1 cellular context compared by ENCODE assay signal in genomic region chr2:219206442-219207253, GRCh38.
TF ChIP-seq lines count a peak whose summit lies in the region.

TSS of gene ZFAND2B (plus strand) at chr2:219206782. CDS start at chr2:219206988, 206 bp downstream.

TF ChIP-seq in HepG2, 621 proteins besides CTCF, POLR2A, EP300 and RAD21 (continued from another document and continues in another):
- TF ChIP-seq RORA (CRISPR knock-in tag; IDR thresholded peaks at IDR 0.05), result no peak
- TF ChIP-seq ZFP36 (IDR thresholded peaks at IDR 0.05; ENCODE audit: borderline replicate concordance, low read depth, low read length, partially characterized antibody), result no peak
- no peak for TF ChIP-seq ZNF720 (CRISPR knock-in tag; IDR thresholded peaks at IDR 0.05)
- TF ChIP-seq TBL1XR1 (IDR thresholded peaks at IDR 0.05; ENCODE audit: borderline replicate concordance, low read length, partially characterized antibody), result no peak
- peak; percentile 48; the same call in 1 of the 2 replicates for TF ChIP-seq SP2 (CRISPR knock-in tag; IDR thresholded peaks at IDR 0.05)
- TF ChIP-seq PBX3 (CRISPR knock-in tag; IDR thresholded peaks at IDR 0.05; ENCODE audit: borderline replicate concordance), result no peak
- 0 out of 2 replicates have a peak, but pooled peaks have one; percentile 65 for TF ChIP-seq ZNF34 (CRISPR knock-in tag; IDR thresholded peaks at IDR 0.05; ENCODE audit: borderline replicate concordance)
- TF ChIP-seq SNAI1 (CRISPR knock-in tag; IDR thresholded peaks at IDR 0.05; ENCODE audit: borderline replicate concordance), result no peak
- no peak for TF ChIP-seq NFIB (CRISPR knock-in tag; IDR thresholded peaks at IDR 0.05; ENCODE audit: borderline replicate concordance)
- TF ChIP-seq NFYB (CRISPR knock-in tag; IDR thresholded peaks at IDR 0.05), result peak; percentile 44; the same call in 1 of the 2 replicates
- peak; percentile 72; the same call in 1 of the 2 replicates for TF ChIP-seq ZNF589 (CRISPR knock-in tag; conservative IDR thresholded peaks at IDR 0.05)
- TF ChIP-seq AHR (CRISPR knock-in tag; IDR thresholded peaks at IDR 0.05), result peak; percentile 75; the same call in 1 of the 2 replicates
- TF ChIP-seq ZNF639 (CRISPR knock-in tag; conservative IDR thresholded peaks at IDR 0.05), result peak; percentile 62; the same call in 1 of the 2 replicates
- no peak for TF ChIP-seq ZBTB21 (CRISPR knock-in tag; IDR thresholded peaks at IDR 0.05)
- TF ChIP-seq MIER2 (CRISPR knock-in tag; IDR thresholded peaks at IDR 0.05), result peak; percentile 60; the same call in 1 of the 2 replicates
- peak; percentile 91 for TF ChIP-seq NCOA1 (CRISPR knock-in tag; IDR thresholded peaks at IDR 0.05)
- TF ChIP-seq ZBTB10 (CRISPR knock-in tag; IDR thresholded peaks at IDR 0.05; ENCODE audit: borderline replicate concordance), result no peak
- no peak for TF ChIP-seq ZNF605 (CRISPR knock-in tag; IDR thresholded peaks at IDR 0.05)
- TF ChIP-seq ZMYM3 (CRISPR knock-in tag; IDR thresholded peaks at IDR 0.05), result 0 out of 2 replicates have a peak, but pooled peaks have one; percentile 50
- TF ChIP-seq ZNF710 (CRISPR knock-in tag; IDR thresholded peaks at IDR 0.05; ENCODE audit: borderline replicate concordance), result peak; percentile 72
- peak; percentile 95 for TF ChIP-seq ZNF547 (CRISPR knock-in tag; IDR thresholded peaks at IDR 0.05)
- peak; percentile 13; the same call in 1 of the 2 replicates for TF ChIP-seq CBFB (CRISPR knock-in tag; IDR thresholded peaks at IDR 0.05)
- TF ChIP-seq ZSCAN31 (CRISPR knock-in tag; IDR thresholded peaks at IDR 0.05; ENCODE audit: low read depth), result peak; percentile 40; the same call in 1 of the 2 replicates
- no peak for TF ChIP-seq BRCA1 (CRISPR knock-in tag; IDR thresholded peaks at IDR 0.05)
- TF ChIP-seq JDP2 (CRISPR knock-in tag; IDR thresholded peaks at IDR 0.05; ENCODE audit: borderline replicate concordance), result no peak; the same call in 1 of the 2 replicates
- no peak for TF ChIP-seq ZNF749 (CRISPR knock-in tag; IDR thresholded peaks at IDR 0.05; ENCODE audit: borderline replicate concordance)
- no peak for TF ChIP-seq ZNF790 (CRISPR knock-in tag; IDR thresholded peaks at IDR 0.05; ENCODE audit: borderline replicate concordance)
- peak; percentile 73; the same call in 1 of the 2 replicates for TF ChIP-seq ZNF776 (CRISPR knock-in tag; IDR thresholded peaks at IDR 0.05)
- TF ChIP-seq TOE1 (CRISPR knock-in tag; IDR thresholded peaks at IDR 0.05), result no peak
- TF ChIP-seq ELF1 (CRISPR knock-in tag; IDR thresholded peaks at IDR 0.05), result no peak; the same call in none of the 2 replicates
- peak; percentile 68 for TF ChIP-seq ZNF44 (CRISPR knock-in tag; IDR thresholded peaks at IDR 0.05)
- TF ChIP-seq SP140L (CRISPR knock-in tag; IDR thresholded peaks at IDR 0.05; ENCODE audit: borderline replicate concordance), result 0 out of 2 replicates have a peak, but pooled peaks have one; percentile 66
- no peak for TF ChIP-seq ZNF562 (CRISPR knock-in tag; IDR thresholded peaks at IDR 0.05; ENCODE audit: borderline replicate concordance)
- no peak; the same call in 1 of the 2 replicates for TF ChIP-seq NFE2 (CRISPR knock-in tag; IDR thresholded peaks at IDR 0.05)
- no peak for TF ChIP-seq ELF4 (CRISPR knock-in tag; IDR thresholded peaks at IDR 0.05; ENCODE audit: borderline replicate concordance)
- TF ChIP-seq ARNTL (CRISPR knock-in tag; IDR thresholded peaks at IDR 0.05), result no peak
- TF ChIP-seq HOXA9 (CRISPR knock-in tag; IDR thresholded peaks at IDR 0.05; ENCODE audit: borderline replicate concordance), result 0 out of 2 replicates have a peak, but pooled peaks have one; percentile 40
- TF ChIP-seq EHMT2 (IDR thresholded peaks at IDR 0.05; ENCODE audit: borderline replicate concordance, low read depth, low read length), result no peak
- TF ChIP-seq ZNF83 (CRISPR knock-in tag; IDR thresholded peaks at IDR 0.05; ENCODE audit: borderline replicate concordance), result no peak
- TF ChIP-seq ZNF329 (CRISPR knock-in tag; IDR thresholded peaks at IDR 0.05; ENCODE audit: low read depth), result 0 out of 2 replicates have a peak, but pooled peaks have one; percentile 30
- peak; percentile 91 for TF ChIP-seq ZSCAN21 (CRISPR knock-in tag; IDR thresholded peaks at IDR 0.05; ENCODE audit: borderline replicate concordance)
- TF ChIP-seq SIN3A (IDR thresholded peaks at IDR 0.05; ENCODE audit: borderline replicate concordance, low read depth, low read length), result peak; percentile 62; the same call in 1 of the 2 replicates
- TF ChIP-seq RNF219 (CRISPR knock-in tag; IDR thresholded peaks at IDR 0.05), result no peak
- TF ChIP-seq CHD4 (IDR thresholded peaks at IDR 0.05; ENCODE audit: borderline replicate concordance, low read length), result no peak
- 0 out of 2 replicates have a peak, but pooled peaks have one; percentile 30 for TF ChIP-seq ZNF503 (CRISPR knock-in tag; IDR thresholded peaks at IDR 0.05)
- peak; percentile 87 for TF ChIP-seq ZFX (CRISPR knock-in tag; IDR thresholded peaks at IDR 0.05; ENCODE audit: low read depth)
- TF ChIP-seq KMT2A (CRISPR knock-in tag; IDR thresholded peaks at IDR 0.05), result peak; percentile 66
- peak; percentile 46; the same call in 1 of the 2 replicates for TF ChIP-seq RXRB (CRISPR knock-in tag; IDR thresholded peaks at IDR 0.05; ENCODE audit: borderline replicate concordance)
- peak; percentile 95 for TF ChIP-seq TAF1 (CRISPR knock-in tag; IDR thresholded peaks at IDR 0.05)
- no peak for TF ChIP-seq FOXM1 (CRISPR knock-in tag; IDR thresholded peaks at IDR 0.05)
- no peak for TF ChIP-seq ZNF7 (CRISPR knock-in tag; IDR thresholded peaks at IDR 0.05)
- no peak for TF ChIP-seq ZNF143 (CRISPR knock-in tag; IDR thresholded peaks at IDR 0.05)
- TF ChIP-seq RFX5 (IDR thresholded peaks at IDR 0.05; ENCODE audit: low read depth, low read length), result peak; percentile 70
- no peak for TF ChIP-seq ZMAT5 (CRISPR knock-in tag; IDR thresholded peaks at IDR 0.05; ENCODE audit: borderline replicate concordance, low read depth)
- peak; percentile 78; the same call in 1 of the 3 replicates for TF ChIP-seq MXI1 (IDR thresholded peaks at IDR 0.05; ENCODE audit: borderline replicate concordance, low read depth, low read length)
- TF ChIP-seq RBM39 (IDR thresholded peaks at IDR 0.05; ENCODE audit: low read depth, low read length, poor library complexity, severe bottlenecking), result peak; percentile 76
- no peak for TF ChIP-seq CREB3 (CRISPR knock-in tag; IDR thresholded peaks at IDR 0.05)
- peak; percentile 99 for TF ChIP-seq KDM2A (CRISPR knock-in tag; IDR thresholded peaks at IDR 0.05; ENCODE audit: borderline replicate concordance, low read depth)
- TF ChIP-seq IRF9 (CRISPR knock-in tag; IDR thresholded peaks at IDR 0.05; ENCODE audit: borderline replicate concordance), result peak; percentile 98
- TF ChIP-seq PAX8 (CRISPR knock-in tag; IDR thresholded peaks at IDR 0.05; ENCODE audit: borderline replicate concordance), result 0 out of 2 replicates have a peak, but pooled peaks have one; percentile 86
